ENCODE assay signal across 1 cellular context in the genomic region with DNA sequence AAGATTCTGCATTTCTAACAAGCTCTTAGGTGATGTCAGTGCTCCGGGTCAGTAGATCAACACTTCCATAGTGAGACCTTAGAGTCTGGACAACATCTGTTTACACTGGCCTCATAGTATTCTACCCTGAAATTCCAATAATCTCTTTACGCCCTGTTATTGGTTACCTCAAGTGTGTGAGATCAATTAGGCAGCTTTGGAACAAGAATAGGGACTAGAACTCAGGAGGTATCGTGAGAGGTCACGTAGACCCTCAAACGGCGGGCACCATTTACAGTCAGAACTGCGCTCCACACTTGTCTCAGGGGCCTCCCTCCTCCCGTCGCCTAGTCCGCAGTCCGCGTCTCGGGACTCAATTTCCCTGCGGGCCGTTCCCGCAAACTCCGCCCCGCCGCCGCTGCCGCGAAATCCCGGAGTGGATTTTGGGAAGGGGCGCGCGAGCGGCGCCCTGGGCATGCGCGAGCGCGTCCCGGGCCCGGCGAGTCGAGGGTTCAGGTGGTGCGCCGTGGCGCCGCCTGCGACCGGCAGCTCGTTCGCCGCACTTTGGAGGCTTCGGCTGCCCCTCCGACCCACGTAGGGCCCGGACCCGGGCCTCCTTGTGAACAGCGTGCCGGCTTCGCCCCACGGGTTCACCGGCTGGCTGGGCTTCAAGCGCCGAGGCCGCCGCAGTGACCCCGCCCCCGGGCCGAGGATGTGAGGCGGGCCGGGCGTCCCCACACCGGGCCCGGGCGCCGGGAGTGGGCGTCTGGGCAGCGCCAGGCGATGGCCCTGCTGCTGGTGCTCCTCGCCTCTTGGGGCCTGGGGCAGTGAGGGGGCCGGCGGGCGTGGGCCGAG.
TF ChIP-seq lines count a peak whose summit lies in the region.

A gene with protein sequence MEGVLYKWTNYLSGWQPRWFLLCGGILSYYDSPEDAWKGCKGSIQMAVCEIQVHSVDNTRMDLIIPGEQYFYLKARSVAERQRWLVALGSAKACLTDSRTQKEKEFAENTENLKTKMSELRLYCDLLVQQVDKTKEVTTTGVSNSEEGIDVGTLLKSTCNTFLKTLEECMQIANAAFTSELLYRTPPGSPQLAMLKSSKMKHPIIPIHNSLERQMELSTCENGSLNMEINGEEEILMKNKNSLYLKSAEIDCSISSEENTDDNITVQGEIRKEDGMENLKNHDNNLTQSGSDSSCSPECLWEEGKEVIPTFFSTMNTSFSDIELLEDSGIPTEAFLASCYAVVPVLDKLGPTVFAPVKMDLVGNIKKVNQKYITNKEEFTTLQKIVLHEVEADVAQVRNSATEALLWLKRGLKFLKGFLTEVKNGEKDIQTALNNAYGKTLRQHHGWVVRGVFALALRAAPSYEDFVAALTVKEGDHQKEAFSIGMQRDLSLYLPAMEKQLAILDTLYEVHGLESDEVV (plus strand): TSS at position 498 of the 834 bp plus-strand sequence. CDS start 351 bp downstream, outside the sequence.

TF ChIP-seq in K562, 482 proteins besides CTCF, POLR2A, EP300 and RAD21 (continued from another document and continues in another):
- no peak for TF ChIP-seq TFE3 (CRISPR knock-in tag; IDR thresholded peaks at IDR 0.05)
- TF ChIP-seq, protein P1, sequence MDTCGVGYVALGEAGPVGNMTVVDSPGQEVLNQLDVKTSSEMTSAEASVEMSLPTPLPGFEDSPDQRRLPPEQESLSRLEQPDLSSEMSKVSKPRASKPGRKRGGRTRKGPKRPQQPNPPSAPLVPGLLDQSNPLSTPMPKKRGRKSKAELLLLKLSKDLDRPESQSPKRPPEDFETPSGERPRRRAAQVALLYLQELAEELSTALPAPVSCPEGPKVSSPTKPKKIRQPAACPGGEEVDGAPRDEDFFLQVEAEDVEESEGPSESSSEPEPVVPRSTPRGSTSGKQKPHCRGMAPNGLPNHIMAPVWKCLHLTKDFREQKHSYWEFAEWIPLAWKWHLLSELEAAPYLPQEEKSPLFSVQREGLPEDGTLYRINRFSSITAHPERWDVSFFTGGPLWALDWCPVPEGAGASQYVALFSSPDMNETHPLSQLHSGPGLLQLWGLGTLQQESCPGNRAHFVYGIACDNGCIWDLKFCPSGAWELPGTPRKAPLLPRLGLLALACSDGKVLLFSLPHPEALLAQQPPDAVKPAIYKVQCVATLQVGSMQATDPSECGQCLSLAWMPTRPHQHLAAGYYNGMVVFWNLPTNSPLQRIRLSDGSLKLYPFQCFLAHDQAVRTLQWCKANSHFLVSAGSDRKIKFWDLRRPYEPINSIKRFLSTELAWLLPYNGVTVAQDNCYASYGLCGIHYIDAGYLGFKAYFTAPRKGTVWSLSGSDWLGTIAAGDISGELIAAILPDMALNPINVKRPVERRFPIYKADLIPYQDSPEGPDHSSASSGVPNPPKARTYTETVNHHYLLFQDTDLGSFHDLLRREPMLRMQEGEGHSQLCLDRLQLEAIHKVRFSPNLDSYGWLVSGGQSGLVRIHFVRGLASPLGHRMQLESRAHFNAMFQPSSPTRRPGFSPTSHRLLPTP (IDR thresholded peaks at IDR 0.05; ENCODE audit: borderline replicate concordance, extremely low read depth, insufficient read length), result no peak
- peak in 1 of 2 experiments; percentile 54; a peak in 1 of 4 replicates for TF ChIP-seq RCOR1 (IDR thresholded peaks at IDR 0.05; ENCODE audit: borderline replicate concordance in 1 of 2, low read depth in 2 of 2, low read length in 2 of 2)
- no peak for TF ChIP-seq SRSF3 (IDR thresholded peaks at IDR 0.05; ENCODE audit: insufficient read depth, low read length)
- 0 out of 2 replicates have a peak, but pooled peaks have one; percentile 54 for TF ChIP-seq SIN3B (IDR thresholded peaks at IDR 0.05; ENCODE audit: low read depth)
- peak; percentile 66; the same call in 1 of the 2 replicates for TF ChIP-seq HINFP (tag; conservative IDR thresholded peaks at IDR 0.05; ENCODE audit: low read depth)
- no peak for TF ChIP-seq FOXJ3 (CRISPR knock-in tag; IDR thresholded peaks at IDR 0.05)
- no peak for TF ChIP-seq CCAR2 (IDR thresholded peaks at IDR 0.05; ENCODE audit: low read depth, low read length)
- TF ChIP-seq ZFX (CRISPR knock-in tag; IDR thresholded peaks at IDR 0.05), result peak; percentile 87
- no peak for TF ChIP-seq ZNF584 (CRISPR knock-in tag; IDR thresholded peaks at IDR 0.05; ENCODE audit: low read depth)
- peak; percentile 29; the same call in 1 of the 2 replicates for TF ChIP-seq KDM2B (CRISPR knock-in tag; IDR thresholded peaks at IDR 0.05)
- TF ChIP-seq ZNF165 (CRISPR knock-in tag; IDR thresholded peaks at IDR 0.05; ENCODE audit: borderline replicate concordance), result no peak
- TF ChIP-seq ZNF140 (CRISPR knock-in tag; IDR thresholded peaks at IDR 0.05), result no peak
- peak; percentile 81 for TF ChIP-seq RBM25 (IDR thresholded peaks at IDR 0.05; ENCODE audit: low read depth, low read length, severe bottlenecking)
- 0 out of 2 replicates have a peak, but pooled peaks have one; percentile 31 for TF ChIP-seq ZNF431 (CRISPR knock-in tag; IDR thresholded peaks at IDR 0.05)
- peak; percentile 84 for TF ChIP-seq RBFOX2 (IDR thresholded peaks at IDR 0.05; ENCODE audit: low read depth, low read length)
- TF ChIP-seq, protein P2, sequence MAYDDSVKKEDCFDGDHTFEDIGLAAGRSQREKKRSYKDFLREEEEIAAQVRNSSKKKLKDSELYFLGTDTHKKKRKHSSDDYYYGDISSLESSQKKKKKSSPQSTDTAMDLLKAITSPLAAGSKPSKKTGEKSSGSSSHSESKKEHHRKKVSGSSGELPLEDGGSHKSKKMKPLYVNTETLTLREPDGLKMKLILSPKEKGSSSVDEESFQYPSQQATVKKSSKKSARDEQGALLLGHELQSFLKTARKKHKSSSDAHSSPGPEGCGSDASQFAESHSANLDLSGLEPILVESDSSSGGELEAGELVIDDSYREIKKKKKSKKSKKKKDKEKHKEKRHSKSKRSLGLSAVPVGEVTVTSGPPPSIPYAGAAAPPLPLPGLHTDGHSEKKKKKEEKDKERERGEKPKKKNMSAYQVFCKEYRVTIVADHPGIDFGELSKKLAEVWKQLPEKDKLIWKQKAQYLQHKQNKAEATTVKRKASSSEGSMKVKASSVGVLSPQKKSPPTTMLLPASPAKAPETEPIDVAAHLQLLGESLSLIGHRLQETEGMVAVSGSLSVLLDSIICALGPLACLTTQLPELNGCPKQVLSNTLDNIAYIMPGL (CRISPR knock-in tag; IDR thresholded peaks at IDR 0.05), result 0 out of 2 replicates have a peak, but pooled peaks have one; percentile 27
- TF ChIP-seq ILK (tag; IDR thresholded peaks at IDR 0.05; ENCODE audit: borderline replicate concordance, low read depth), result no peak
- no peak for TF ChIP-seq NR2C2 (CRISPR knock-in tag; IDR thresholded peaks at IDR 0.05)
- peak; percentile 73 for TF ChIP-seq NR2C2 (tag; IDR thresholded peaks at IDR 0.05)
- no peak for TF ChIP-seq CEBPG (CRISPR knock-in tag; IDR thresholded peaks at IDR 0.05)
- TF ChIP-seq CEBPG (tag; conservative IDR thresholded peaks at IDR 0.05 in 1 of 2, IDR thresholded peaks at IDR 0.05 in 1 of 2), result no peak
- TF ChIP-seq THAP12 (CRISPR knock-in tag; IDR thresholded peaks at IDR 0.05), result peak; percentile 48; the same call in 1 of the 2 replicates
- TF ChIP-seq ZNF124 (CRISPR knock-in tag; IDR thresholded peaks at IDR 0.05), result no peak
- 0 out of 2 replicates have a peak, but pooled peaks have one; percentile 16 for TF ChIP-seq ZNF395 (CRISPR knock-in tag; IDR thresholded peaks at IDR 0.05)
- TF ChIP-seq, protein P3, sequence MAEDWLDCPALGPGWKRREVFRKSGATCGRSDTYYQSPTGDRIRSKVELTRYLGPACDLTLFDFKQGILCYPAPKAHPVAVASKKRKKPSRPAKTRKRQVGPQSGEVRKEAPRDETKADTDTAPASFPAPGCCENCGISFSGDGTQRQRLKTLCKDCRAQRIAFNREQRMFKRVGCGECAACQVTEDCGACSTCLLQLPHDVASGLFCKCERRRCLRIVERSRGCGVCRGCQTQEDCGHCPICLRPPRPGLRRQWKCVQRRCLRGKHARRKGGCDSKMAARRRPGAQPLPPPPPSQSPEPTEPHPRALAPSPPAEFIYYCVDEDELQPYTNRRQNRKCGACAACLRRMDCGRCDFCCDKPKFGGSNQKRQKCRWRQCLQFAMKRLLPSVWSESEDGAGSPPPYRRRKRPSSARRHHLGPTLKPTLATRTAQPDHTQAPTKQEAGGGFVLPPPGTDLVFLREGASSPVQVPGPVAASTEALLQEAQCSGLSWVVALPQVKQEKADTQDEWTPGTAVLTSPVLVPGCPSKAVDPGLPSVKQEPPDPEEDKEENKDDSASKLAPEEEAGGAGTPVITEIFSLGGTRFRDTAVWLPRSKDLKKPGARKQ (CRISPR knock-in tag; IDR thresholded peaks at IDR 0.05), result no peak
- TF ChIP-seq HMG20A (CRISPR knock-in tag; conservative IDR thresholded peaks at IDR 0.05), result no peak
- TF ChIP-seq SMAD4 (CRISPR knock-in tag; conservative IDR thresholded peaks at IDR 0.05), result peak; percentile 75; the same call in 1 of the 2 replicates
- no peak for TF ChIP-seq WHSC1 (IDR thresholded peaks at IDR 0.05; ENCODE audit: low read length)
